ENCODE assay signal across 27 cellular contexts in genomic region chr3:35440826-35441225, GRCh38.
"Had no signal": no experiment of that assay in that cellular context is flagged by ENCODE, and none has a peak within 500 bp of the region (broad histone marks: within the 10 kb centered on the region; RNA-seq: fewer than 3 reads in every experiment).

No MANE protein-coding gene starts in this region.

- H2AFZ ChIP-seq: neural progenitor cell, parathyroid adenoma had no signal

- H3K27ac ChIP-seq: neural progenitor cell, ovary, parathyroid adenoma, psoas muscle, skin epidermis, spleen, suprapubic skin, testis, tibial artery, transverse colon, upper lobe of right lung, uterus had no signal

- H3K9ac ChIP-seq: neural progenitor cell, parathyroid adenoma had no signal

- H3K4me1 ChIP-seq: neural progenitor cell, parathyroid adenoma, psoas muscle, spleen, suprapubic skin, testis, tibial artery, transverse colon, upper lobe of right lung, uterus had no signal

- H3K4me3 ChIP-seq: neural progenitor cell, ovary, psoas muscle, skin epidermis, smooth muscle cell, spleen, suprapubic skin, testis, tibial artery, transverse colon, upper lobe of right lung, uterus had no signal

- DNase-seq: natural killer cell; occipital lobe; ovary; psoas muscle; right cardiac atrium; spleen; stimulated activated CD4-positive, alpha-beta T cell treated with anti-CD3 and anti-CD28 coated beads, Interleukin-12 subunit alpha, Interleukin-12 subunit beta, amount 100 ng/mL, for 4 hours; stimulated activated CD4-positive, alpha-beta T cell treated with anti-CD3 and anti-CD28 coated beads, Interleukin-1b, Interleukin-23, amount 100 ng/mL, for 48 hours; stimulated activated CD4-positive, alpha-beta T cell treated with anti-CD3 and anti-CD28 coated beads, Interleukin-4, amount 100 ng/mL, for 1 hour; stimulated activated CD4-positive, alpha-beta T cell treated with anti-CD3 and anti-CD28 coated beads, Interleukin-4, amount 100 ng/mL, for 4 hours; stimulated activated CD8-positive, alpha-beta memory T cell treated with anti-CD3 and anti-CD28 coated beads, Interleukin-4, amount 100 ng/mL, for 48 hours; stimulated activated naive CD4-positive, alpha-beta T cell; stimulated activated naive CD8-positive, alpha-beta T cell treated with anti-CD3 and anti-CD28 coated beads, Interleukin-15, amount 100 ng/mL, for 72 hours; stimulated activated naive CD8-positive, alpha-beta T cell treated with anti-CD3 and anti-CD28 coated beads, Interleukin-15, Interleukin-2, amounts not matched to agents 100 U/mL and 50 U/mL, for 24 hours; substantia nigra; testis; tibial artery; transverse colon; upper lobe of right lung; uterus had no signal

- H3K36me3 ChIP-seq: neural progenitor cell, ovary, spleen, suprapubic skin, tibial artery, transverse colon, upper lobe of right lung, uterus had no signal

- H3K4me2 ChIP-seq: neural progenitor cell, smooth muscle cell had no signal

- ATAC-seq: natural killer cell; psoas muscle; right cardiac atrium; sciatic nerve; stimulated activated memory B cell treated with anti-CD40 and anti-IgM and Interleukin-4, amounts not matched to agents 10 μg/mL and 1 μg/mL and 100 μg/mL, for 72 hours; stimulated activated naive CD8-positive, alpha-beta T cell treated with anti-CD3 and anti-CD28 coated beads, Interleukin-15, amount 100 ng/mL, for 72 hours; stimulated activated naive CD8-positive, alpha-beta T cell treated with anti-CD3 and anti-CD28 coated beads, Interleukin-15, Interleukin-2, amounts not matched to agents 100 U/mL and 50 U/mL, for 24 hours; upper lobe of right lung had no signal

- H3K79me2 ChIP-seq: parathyroid adenoma had no signal

- H3K9me3 ChIP-seq: ovary, psoas muscle, testis, tibial artery, transverse colon, upper lobe of right lung, uterus had no signal

- H3K27me3 ChIP-seq: neural progenitor cell, ovary, spleen, suprapubic skin, testis, tibial artery, transverse colon, upper lobe of right lung, uterus had no signal
